18 cellular contexts compared by ENCODE assay signal in the genomic region with DNA sequence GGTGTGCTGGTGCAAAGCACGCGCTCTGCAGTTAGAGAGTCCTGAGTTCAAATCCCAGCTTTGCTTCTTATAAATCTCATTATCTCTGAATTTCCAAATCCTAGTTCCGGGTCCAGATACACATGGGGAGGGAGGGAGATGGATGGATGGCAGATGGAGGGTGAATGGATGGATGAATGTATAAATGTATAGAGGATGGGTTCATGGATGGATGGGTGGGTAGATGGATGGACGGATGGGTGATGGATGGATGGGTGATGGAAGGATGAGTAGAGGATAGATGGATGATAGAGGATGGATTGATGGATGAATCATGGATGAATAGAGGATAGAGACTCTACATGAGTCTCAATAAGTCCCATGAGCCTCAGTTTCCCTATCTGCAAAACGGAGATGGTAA.
DNase-seq lines count a peak whose midpoint lies in the region; ATAC-seq and TF ChIP-seq lines count a peak whose summit lies in the region.
"Had no signal": no experiment of that assay in that cellular context is flagged by ENCODE, and none has a peak within 500 bp of the region (broad histone marks: within the 10 kb centered on the region; RNA-seq: fewer than 3 reads in every experiment).

No MANE protein-coding gene starts in this region.

- peaks cover 22% of the 10 kb centered on the region for H3K27me3 Mint-ChIP-seq in osteocyte (ENCODE audit: unreplicated experiment)

- H2AK5ac ChIP-seq in mesenchymal stem cell (ENCODE audit: low read length, severe bottlenecking), result no peak overlapping the region

- no peak overlapping the region for H3K18ac ChIP-seq in mesenchymal stem cell (ENCODE audit: low read depth in 1 of 2, low read length in 2 of 2)

- H3K9me3 ChIP-seq in ascending aorta, result no peaks in the 10 kb centered on the region
- no peaks in the 10 kb centered on the region for H3K9me3 ChIP-seq in gastroesophageal sphincter
- H3K9me3 ChIP-seq in sigmoid colon, result peaks cover 0 to 4% (median 0%) of the 10 kb centered on the region in 4 donors
- H3K9me3 ChIP-seq in mesenchymal stem cell (ENCODE audit: control insufficient read depth, low read length), result no peaks in the 10 kb centered on the region
- H3K9me3 ChIP-seq: BE2C had no signal

- no peak overlapping the region for H3K9ac ChIP-seq in mesenchymal stem cell (ENCODE audit: low read length)

- H2BK15ac ChIP-seq in mesenchymal stem cell (ENCODE audit: low read depth, poor library complexity, severe bottlenecking), result no peak overlapping the region

- peaks cover 2% of the 10 kb centered on the region for H3K36me3 Mint-ChIP-seq in osteocyte (ENCODE audit: unreplicated experiment)
- H3K36me3 Mint-ChIP-seq: CD4-positive, CD25-positive, alpha-beta regulatory T cell; CD8-positive, alpha-beta memory T cell had no signal

- H3K36me3 ChIP-seq in ascending aorta (peaks cover 78 to 87% of the 10 kb centered on the region in 2 donors), gastroesophageal sphincter (peaks cover 0 to 92% of the 10 kb centered on the region in 2 donors), sigmoid colon (peaks cover 28 to 100% (median 82%) of the 10 kb centered on the region in 4 donors), mesenchymal stem cell (ENCODE audit: control insufficient read depth in 1 of 2, insufficient read depth in 2 of 2, low read depth in 1 of 2, low read length in 2 of 2) (no peaks in the 10 kb centered on the region)
- H3K36me3 ChIP-seq: BE2C had no signal

- no peak overlapping the region for H2AFZ ChIP-seq in mesenchymal stem cell (ENCODE audit: low read depth, low read length)

- TF ChIP-seq CTCF in ascending aorta (IDR thresholded peaks at IDR 0.05) (no peak), gastroesophageal sphincter (IDR thresholded peaks at IDR 0.05) (no peak), sigmoid colon (IDR thresholded peaks at IDR 0.05) (no peak), osteocyte (IDR thresholded peaks at IDR 0.05) (no peak)

- no peak overlapping the region for H2BK12ac ChIP-seq in mesenchymal stem cell (ENCODE audit: low read length in 2 of 2)

- DNase-seq in ascending aorta (ENCODE audit: low spot score in 2 of 2) (no peak), sigmoid colon (no peak), mesenchymal stem cell (no peak), osteocyte (ENCODE audit: extremely low spot score, unreplicated experiment) (no peak)
- DNase-seq: BE2C; C1 segment of cervical spinal cord; CD4-positive, CD25-positive, alpha-beta regulatory T cell; CD8-positive, alpha-beta memory T cell; COR-L47; DMS 273 treated with DMSO at 0.1 percent for 48 hours; DMS53; DND-41; EL; H9 had no signal

- peaks cover 3% of the 10 kb centered on the region for H3K4me1 Mint-ChIP-seq in osteocyte (ENCODE audit: unreplicated experiment)
- H3K4me1 Mint-ChIP-seq: CD4-positive, CD25-positive, alpha-beta regulatory T cell; CD8-positive, alpha-beta memory T cell had no signal

- H3K27ac ChIP-seq in ascending aorta, result peak overlapping the region; percentile 57 to 63
- peak overlapping the region; percentile 15 to 78 (median 72) for H3K27ac ChIP-seq in gastroesophageal sphincter
- H3K27ac ChIP-seq in sigmoid colon, result peak overlapping the region; percentile 55 to 95 (median 72)
- H3K27ac ChIP-seq in mesenchymal stem cell (ENCODE audit: low read length, poor library complexity, severe bottlenecking), result no peak overlapping the region

- ATAC-seq in gastroesophageal sphincter (no peak), HG02623 (IDR thresholded peaks at IDR 0.05; ENCODE audit: unreplicated experiment) (no peak)

- TF ChIP-seq POLR2A in gastroesophageal sphincter (IDR thresholded peaks at IDR 0.05) (no peak), sigmoid colon (IDR thresholded peaks at IDR 0.05) (no peak)

- no peak overlapping the region for H2BK5ac ChIP-seq in mesenchymal stem cell (ENCODE audit: low read depth, low read length, poor library complexity, severe bottlenecking)

- intact Hi-C loops in ascending aorta (cut with DNase I), result loop anchor here (5.0 to 10.0 kb wide), 2 partner anchors 90 to 358 kb away; partner anchors contain the start of gene MYH11
- intact Hi-C loops in sigmoid colon (cut with DNase I), result loop anchor here (10.0 kb wide), 1 partner anchor 428 kb away; no protein-coding TSS in a partner anchor

- H4K8ac ChIP-seq in mesenchymal stem cell (ENCODE audit: low read length), result no peak overlapping the region

- WGBS in gastroesophageal sphincter (ENCODE audit: low coverage in 1 of 2), 2 donors, result 71 to 75% methylated on average over 2 to 5 of the region's 5 CpGs
- WGBS in sigmoid colon, 2 donors, result 94 to 95% methylated on average over 5 of the region's 5 CpGs
- WGBS in mesenchymal stem cell, result 94% methylated on average over 5 of the region's 5 CpGs

- no peak overlapping the region for H3K4me3 ChIP-seq in ascending aorta
- H3K4me3 ChIP-seq in gastroesophageal sphincter, result no peak overlapping the region
- no peak overlapping the region for H3K4me3 ChIP-seq in sigmoid colon
- H3K4me3 ChIP-seq in mesenchymal stem cell (ENCODE audit: insufficient read depth in 1 of 2, low read depth in 1 of 2, low read length in 2 of 2), result no peak overlapping the region
- H3K4me3 ChIP-seq: GM12878 had no signal

- H3K4me3 Mint-ChIP-seq in osteocyte (ENCODE audit: unreplicated experiment), result no peak overlapping the region
- H3K4me3 Mint-ChIP-seq: CD4-positive, CD25-positive, alpha-beta regulatory T cell; CD8-positive, alpha-beta memory T cell; H9; IgD-negative memory B cell had no signal

- no peak overlapping the region for H3K14ac ChIP-seq in mesenchymal stem cell (ENCODE audit: low read length in 2 of 2)

- H3K4me2 ChIP-seq in mesenchymal stem cell (ENCODE audit: low read length, poor library complexity, severe bottlenecking), result no peak overlapping the region

- no peaks in the 10 kb centered on the region for H3K79me1 ChIP-seq in mesenchymal stem cell (replicated peaks; ENCODE audit: low read length, poor library complexity, severe bottlenecking)

- H3K23ac ChIP-seq in mesenchymal stem cell (ENCODE audit: low read length in 2 of 2), result no peak overlapping the region

- peaks cover 19 to 32% of the 10 kb centered on the region in 2 donors for H3K4me1 ChIP-seq in ascending aorta
- peaks cover 3 to 98% (median 4%) of the 10 kb centered on the region in 3 donors for H3K4me1 ChIP-seq in gastroesophageal sphincter
- H3K4me1 ChIP-seq in sigmoid colon, result peaks cover 0 to 92% (median 78%) of the 10 kb centered on the region in 4 donors
- no peaks in the 10 kb centered on the region for H3K4me1 ChIP-seq in mesenchymal stem cell (ENCODE audit: control insufficient read depth, insufficient read depth, low read depth, low read length)
- H3K4me1 ChIP-seq: BE2C had no signal

- no peaks in the 10 kb centered on the region for H3K9me3 Mint-ChIP-seq in osteocyte (ENCODE audit: unreplicated experiment)
- H3K9me3 Mint-ChIP-seq: CD8-positive, alpha-beta memory T cell; H9 had no signal

- H3K4ac ChIP-seq in mesenchymal stem cell (ENCODE audit: low read depth in 1 of 2, low read length in 2 of 2), result no peak overlapping the region

- no peak overlapping the region for H3K27ac Mint-ChIP-seq in osteocyte (ENCODE audit: unreplicated experiment)
- H3K27ac Mint-ChIP-seq: CD4-positive, CD25-positive, alpha-beta regulatory T cell; CD8-positive, alpha-beta memory T cell; H9; IgD-negative memory B cell had no signal

- H3K27me3 ChIP-seq in ascending aorta, result no peaks in the 10 kb centered on the region
- H3K27me3 ChIP-seq in gastroesophageal sphincter, result no peaks in the 10 kb centered on the region
- no peaks in the 10 kb centered on the region for H3K27me3 ChIP-seq in sigmoid colon
- peaks cover 33% of the 10 kb centered on the region in 2 experiments for H3K27me3 ChIP-seq in mesenchymal stem cell (ENCODE audit: control insufficient read depth in 1 of 2, insufficient read depth in 1 of 2, low read length in 2 of 2)
- H3K27me3 ChIP-seq: BE2C had no signal

- H2BK120ac ChIP-seq in mesenchymal stem cell (ENCODE audit: low read depth, low read length), result no peak overlapping the region

- no peak overlapping the region for H4K91ac ChIP-seq in mesenchymal stem cell (ENCODE audit: low read length)

- TF ChIP-seq EP300 in gastroesophageal sphincter (IDR thresholded peaks at IDR 0.05) (no peak), sigmoid colon (IDR thresholded peaks at IDR 0.05) (no peak)
